Comparison of ENCODE assay signal across 8 cellular contexts in genomic region chr2:238425505-238425978, GRCh38.
DNase-seq lines count a peak whose midpoint lies in the region; ATAC-seq lines count a peak whose summit lies in the region.

No MANE protein-coding gene starts in this region.

- no peaks in the 10 kb centered on the region for H3K27me3 Mint-ChIP-seq in effector memory CD8-positive, alpha-beta T cell

- peak overlapping the region; percentile 87 to 91 for H3K4me3 Mint-ChIP-seq in effector memory CD8-positive, alpha-beta T cell

- H3K36me3 Mint-ChIP-seq in effector memory CD8-positive, alpha-beta T cell (ENCODE audit: insufficient read depth), result peaks cover 12% of the 10 kb centered on the region

- H3K27me3 ChIP-seq in rectal smooth muscle tissue (ENCODE audit: control insufficient read depth, insufficient read depth, low read length), result no peaks in the 10 kb centered on the region

- H3K9me3 Mint-ChIP-seq in effector memory CD8-positive, alpha-beta T cell, result no peaks in the 10 kb centered on the region

- no peak overlapping the region for H3K27ac Mint-ChIP-seq in effector memory CD8-positive, alpha-beta T cell

- H3K9ac ChIP-seq in rectal smooth muscle tissue (ENCODE audit: low read length), result no peak overlapping the region

- H3K4me1 ChIP-seq in rectal smooth muscle tissue (ENCODE audit: control insufficient read depth, insufficient read depth, low read length), result peaks cover 6% of the 10 kb centered on the region

- H3K36me3 ChIP-seq in rectal smooth muscle tissue (ENCODE audit: control insufficient read depth, insufficient read depth, low read length), result no peaks in the 10 kb centered on the region

- ATAC-seq in effector memory CD8-positive, alpha-beta T cell (replicated peaks), result no peak
- no peak for ATAC-seq in GM21515 (IDR thresholded peaks at IDR 0.05; ENCODE audit: unreplicated experiment)

- DNase-seq in NCI-H2029 (lab: John Stamatoyannopoulos, UW) (peak; percentile 36), NCI-H2029 treated with DMSO at 0.1 percent for 48 hours (lab: John Stamatoyannopoulos, UW) (no peak), NCI-H345 treated with DMSO at 0.1 percent for 48 hours (lab: John Stamatoyannopoulos, UW; ENCODE audit: unreplicated experiment) (peak; percentile 54), NCI-H2171 (lab: John Stamatoyannopoulos, UW) (no peak), HK-2 (ENCODE audit: unreplicated experiment) (no peak)
- no peak for DNase-seq in effector memory CD8-positive, alpha-beta T cell

- peak overlapping the region; percentile 71 for H3K4me3 ChIP-seq in rectal smooth muscle tissue (ENCODE audit: low read length)

- no peak overlapping the region for H3K27ac ChIP-seq in rectal smooth muscle tissue (ENCODE audit: low read depth, low read length)

- H3K4me1 Mint-ChIP-seq in effector memory CD8-positive, alpha-beta T cell (ENCODE audit: low read depth in 2 of 2), result peaks cover 27 to 32% of the 10 kb centered on the region in 2 donors

Comparison
In these comparisons a context has a peak if more than half of its experiments do, and no peak if none do; other contexts are left out.
1. DNase-seq: peak in NCI-H2029 (single experiment) and NCI-H345 treated with DMSO at 0.1 percent for 48 hours (single experiment); none in NCI-H2029 treated with DMSO at 0.1 percent for 48 hours (single experiment), effector memory CD8-positive, alpha-beta T cell (0 of 3), NCI-H2171 (single experiment) and HK-2 (single experiment).